ENCODE assay signal across 1 cellular context in genomic region chr2:213284105-213285090, GRCh38.
TF ChIP-seq lines count a peak whose summit lies in the region.

TSS of gene SPAG16 (plus strand) at chr2:213284464.

TF ChIP-seq in HEK293, 187 proteins besides CTCF, POLR2A, EP300 and RAD21 (continued from another document and continues in another):
- TF ChIP-seq, protein P1, sequence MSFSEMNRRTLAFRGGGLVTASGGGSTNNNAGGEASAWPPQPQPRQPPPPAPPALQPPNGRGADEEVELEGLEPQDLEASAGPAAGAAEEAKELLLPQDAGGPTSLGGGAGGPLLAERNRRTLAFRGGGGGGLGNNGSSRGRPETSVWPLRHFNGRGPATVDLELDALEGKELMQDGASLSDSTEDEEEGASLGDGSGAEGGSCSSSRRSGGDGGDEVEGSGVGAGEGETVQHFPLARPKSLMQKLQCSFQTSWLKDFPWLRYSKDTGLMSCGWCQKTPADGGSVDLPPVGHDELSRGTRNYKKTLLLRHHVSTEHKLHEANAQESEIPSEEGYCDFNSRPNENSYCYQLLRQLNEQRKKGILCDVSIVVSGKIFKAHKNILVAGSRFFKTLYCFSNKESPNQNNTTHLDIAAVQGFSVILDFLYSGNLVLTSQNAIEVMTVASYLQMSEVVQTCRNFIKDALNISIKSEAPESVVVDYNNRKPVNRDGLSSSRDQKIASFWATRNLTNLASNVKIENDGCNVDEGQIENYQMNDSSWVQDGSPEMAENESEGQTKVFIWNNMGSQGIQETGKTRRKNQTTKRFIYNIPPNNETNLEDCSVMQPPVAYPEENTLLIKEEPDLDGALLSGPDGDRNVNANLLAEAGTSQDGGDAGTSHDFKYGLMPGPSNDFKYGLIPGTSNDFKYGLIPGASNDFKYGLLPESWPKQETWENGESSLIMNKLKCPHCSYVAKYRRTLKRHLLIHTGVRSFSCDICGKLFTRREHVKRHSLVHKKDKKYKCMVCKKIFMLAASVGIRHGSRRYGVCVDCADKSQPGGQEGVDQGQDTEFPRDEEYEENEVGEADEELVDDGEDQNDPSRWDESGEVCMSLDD (tag by site-specific recombination; IDR thresholded peaks at IDR 0.05): no peak
- TF ChIP-seq SALL2 (tag by site-specific recombination; IDR thresholded peaks at IDR 0.05; ENCODE audit: borderline replicate concordance) (no peak), GLIS1 (tag by site-specific recombination; IDR thresholded peaks at IDR 0.05) (peak; percentile 79), ZNF2 (tag by site-specific recombination; IDR thresholded peaks at IDR 0.05) (no peak), ZNF23 (tag by site-specific recombination; IDR thresholded peaks at IDR 0.05; ENCODE audit: borderline replicate concordance) (no peak), ZNF266 (tag by site-specific recombination; IDR thresholded peaks at IDR 0.05; ENCODE audit: low read depth) (no peak), IKZF3 (tag by site-specific recombination; IDR thresholded peaks at IDR 0.05) (no peak), SP2 (tag by site-specific recombination; IDR thresholded peaks at IDR 0.05) (peak; percentile 67), ZNF837 (tag by site-specific recombination; IDR thresholded peaks at IDR 0.05) (no peak), ZNF404 (tag by site-specific recombination; IDR thresholded peaks at IDR 0.05) (no peak), OSR2 (tag by site-specific recombination; IDR thresholded peaks at IDR 0.05) (no peak), ZNF398 (tag by site-specific recombination; IDR thresholded peaks at IDR 0.05) (peak; percentile 18; the same call in 1 of the 2 replicates), ZNF335 (tag by site-specific recombination; conservative IDR thresholded peaks at IDR 0.05) (peak; percentile 94), MZF1 (tag by site-specific recombination; IDR thresholded peaks at IDR 0.05; ENCODE audit: borderline replicate concordance) (no peak), ZNF549 (tag by site-specific recombination; IDR thresholded peaks at IDR 0.05) (no peak), ZNF560 (tag by site-specific recombination; IDR thresholded peaks at IDR 0.05; ENCODE audit: borderline replicate concordance) (no peak), KLF8 (tag by site-specific recombination; IDR thresholded peaks at IDR 0.05) (peak; percentile 89), ZSCAN30 (tag by site-specific recombination; IDR thresholded peaks at IDR 0.05) (no peak; the same call in 1 of the 2 replicates), ZNF169 (tag by site-specific recombination; IDR thresholded peaks at IDR 0.05) (no peak), ZNF677 (tag by site-specific recombination; IDR thresholded peaks at IDR 0.05) (no peak), ZNF394 (tag by site-specific recombination; IDR thresholded peaks at IDR 0.05; ENCODE audit: borderline replicate concordance) (peak; percentile 31; the same call in 1 of the 2 replicates), SP7 (tag by site-specific recombination; IDR thresholded peaks at IDR 0.05) (peak; percentile 74), YY1 (tag by site-specific recombination; IDR thresholded peaks at IDR 0.05) (peak; percentile 66; the same call in 1 of the 2 replicates), BCL11A (tag by site-specific recombination; IDR thresholded peaks at IDR 0.05; ENCODE audit: low read depth) (no peak), ZBTB1 (tag by site-specific recombination; IDR thresholded peaks at IDR 0.05) (no peak), ZNF280D (tag by site-specific recombination; IDR thresholded peaks at IDR 0.05) (no peak), ZNF202 (tag by site-specific recombination; IDR thresholded peaks at IDR 0.05; ENCODE audit: borderline replicate concordance) (no peak), ZNF514 (tag by site-specific recombination; IDR thresholded peaks at IDR 0.05) (no peak), KLF17 (tag by site-specific recombination; IDR thresholded peaks at IDR 0.05) (peak; percentile 56), ZNF37A (tag by site-specific recombination; IDR thresholded peaks at IDR 0.05) (no peak), ZNF626 (tag by site-specific recombination; IDR thresholded peaks at IDR 0.05) (no peak)
- TF ChIP-seq, protein P2, sequence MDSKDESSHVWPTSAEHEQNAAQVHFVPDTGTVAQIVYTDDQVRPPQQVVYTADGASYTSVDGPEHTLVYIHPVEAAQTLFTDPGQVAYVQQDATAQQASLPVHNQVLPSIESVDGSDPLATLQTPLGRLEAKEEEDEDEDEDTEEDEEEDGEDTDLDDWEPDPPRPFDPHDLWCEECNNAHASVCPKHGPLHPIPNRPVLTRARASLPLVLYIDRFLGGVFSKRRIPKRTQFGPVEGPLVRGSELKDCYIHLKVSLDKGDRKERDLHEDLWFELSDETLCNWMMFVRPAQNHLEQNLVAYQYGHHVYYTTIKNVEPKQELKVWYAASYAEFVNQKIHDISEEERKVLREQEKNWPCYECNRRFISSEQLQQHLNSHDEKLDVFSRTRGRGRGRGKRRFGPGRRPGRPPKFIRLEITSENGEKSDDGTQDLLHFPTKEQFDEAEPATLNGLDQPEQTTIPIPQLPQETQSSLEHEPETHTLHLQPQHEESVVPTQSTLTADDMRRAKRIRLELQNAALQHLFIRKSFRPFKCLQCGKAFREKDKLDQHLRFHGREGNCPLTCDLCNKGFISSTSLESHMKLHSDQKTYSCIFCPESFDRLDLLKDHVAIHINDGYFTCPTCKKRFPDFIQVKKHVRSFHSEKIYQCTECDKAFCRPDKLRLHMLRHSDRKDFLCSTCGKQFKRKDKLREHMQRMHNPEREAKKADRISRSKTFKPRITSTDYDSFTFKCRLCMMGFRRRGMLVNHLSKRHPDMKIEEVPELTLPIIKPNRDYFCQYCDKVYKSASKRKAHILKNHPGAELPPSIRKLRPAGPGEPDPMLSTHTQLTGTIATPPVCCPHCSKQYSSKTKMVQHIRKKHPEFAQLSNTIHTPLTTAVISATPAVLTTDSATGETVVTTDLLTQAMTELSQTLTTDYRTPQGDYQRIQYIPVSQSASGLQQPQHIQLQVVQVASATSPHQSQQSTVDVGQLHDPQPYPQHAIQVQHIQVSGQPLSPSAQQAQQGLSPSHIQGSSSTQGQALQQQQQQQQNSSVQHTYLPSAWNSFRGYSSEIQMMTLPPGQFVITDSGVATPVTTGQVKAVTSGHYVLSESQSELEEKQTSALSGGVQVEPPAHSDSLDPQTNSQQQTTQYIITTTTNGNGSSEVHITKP (tag by site-specific recombination; IDR thresholded peaks at IDR 0.05): no peak
- TF ChIP-seq, protein P3, sequence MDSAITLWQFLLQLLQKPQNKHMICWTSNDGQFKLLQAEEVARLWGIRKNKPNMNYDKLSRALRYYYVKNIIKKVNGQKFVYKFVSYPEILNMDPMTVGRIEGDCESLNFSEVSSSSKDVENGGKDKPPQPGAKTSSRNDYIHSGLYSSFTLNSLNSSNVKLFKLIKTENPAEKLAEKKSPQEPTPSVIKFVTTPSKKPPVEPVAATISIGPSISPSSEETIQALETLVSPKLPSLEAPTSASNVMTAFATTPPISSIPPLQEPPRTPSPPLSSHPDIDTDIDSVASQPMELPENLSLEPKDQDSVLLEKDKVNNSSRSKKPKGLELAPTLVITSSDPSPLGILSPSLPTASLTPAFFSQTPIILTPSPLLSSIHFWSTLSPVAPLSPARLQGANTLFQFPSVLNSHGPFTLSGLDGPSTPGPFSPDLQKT (IDR thresholded peaks at IDR 0.05; ENCODE audit: borderline replicate concordance, low read depth, low read length): no peak
- TF ChIP-seq, protein P4, sequence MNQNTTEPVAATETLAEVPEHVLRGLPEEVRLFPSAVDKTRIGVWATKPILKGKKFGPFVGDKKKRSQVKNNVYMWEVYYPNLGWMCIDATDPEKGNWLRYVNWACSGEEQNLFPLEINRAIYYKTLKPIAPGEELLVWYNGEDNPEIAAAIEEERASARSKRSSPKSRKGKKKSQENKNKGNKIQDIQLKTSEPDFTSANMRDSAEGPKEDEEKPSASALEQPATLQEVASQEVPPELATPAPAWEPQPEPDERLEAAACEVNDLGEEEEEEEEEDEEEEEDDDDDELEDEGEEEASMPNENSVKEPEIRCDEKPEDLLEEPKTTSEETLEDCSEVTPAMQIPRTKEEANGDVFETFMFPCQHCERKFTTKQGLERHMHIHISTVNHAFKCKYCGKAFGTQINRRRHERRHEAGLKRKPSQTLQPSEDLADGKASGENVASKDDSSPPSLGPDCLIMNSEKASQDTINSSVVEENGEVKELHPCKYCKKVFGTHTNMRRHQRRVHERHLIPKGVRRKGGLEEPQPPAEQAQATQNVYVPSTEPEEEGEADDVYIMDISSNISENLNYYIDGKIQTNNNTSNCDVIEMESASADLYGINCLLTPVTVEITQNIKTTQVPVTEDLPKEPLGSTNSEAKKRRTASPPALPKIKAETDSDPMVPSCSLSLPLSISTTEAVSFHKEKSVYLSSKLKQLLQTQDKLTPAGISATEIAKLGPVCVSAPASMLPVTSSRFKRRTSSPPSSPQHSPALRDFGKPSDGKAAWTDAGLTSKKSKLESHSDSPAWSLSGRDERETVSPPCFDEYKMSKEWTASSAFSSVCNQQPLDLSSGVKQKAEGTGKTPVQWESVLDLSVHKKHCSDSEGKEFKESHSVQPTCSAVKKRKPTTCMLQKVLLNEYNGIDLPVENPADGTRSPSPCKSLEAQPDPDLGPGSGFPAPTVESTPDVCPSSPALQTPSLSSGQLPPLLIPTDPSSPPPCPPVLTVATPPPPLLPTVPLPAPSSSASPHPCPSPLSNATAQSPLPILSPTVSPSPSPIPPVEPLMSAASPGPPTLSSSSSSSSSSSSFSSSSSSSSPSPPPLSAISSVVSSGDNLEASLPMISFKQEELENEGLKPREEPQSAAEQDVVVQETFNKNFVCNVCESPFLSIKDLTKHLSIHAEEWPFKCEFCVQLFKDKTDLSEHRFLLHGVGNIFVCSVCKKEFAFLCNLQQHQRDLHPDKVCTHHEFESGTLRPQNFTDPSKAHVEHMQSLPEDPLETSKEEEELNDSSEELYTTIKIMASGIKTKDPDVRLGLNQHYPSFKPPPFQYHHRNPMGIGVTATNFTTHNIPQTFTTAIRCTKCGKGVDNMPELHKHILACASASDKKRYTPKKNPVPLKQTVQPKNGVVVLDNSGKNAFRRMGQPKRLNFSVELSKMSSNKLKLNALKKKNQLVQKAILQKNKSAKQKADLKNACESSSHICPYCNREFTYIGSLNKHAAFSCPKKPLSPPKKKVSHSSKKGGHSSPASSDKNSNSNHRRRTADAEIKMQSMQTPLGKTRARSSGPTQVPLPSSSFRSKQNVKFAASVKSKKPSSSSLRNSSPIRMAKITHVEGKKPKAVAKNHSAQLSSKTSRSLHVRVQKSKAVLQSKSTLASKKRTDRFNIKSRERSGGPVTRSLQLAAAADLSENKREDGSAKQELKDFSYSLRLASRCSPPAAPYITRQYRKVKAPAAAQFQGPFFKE (tag by site-specific recombination; IDR thresholded peaks at IDR 0.05; ENCODE audit: borderline replicate concordance): no peak
- TF ChIP-seq, protein P5, sequence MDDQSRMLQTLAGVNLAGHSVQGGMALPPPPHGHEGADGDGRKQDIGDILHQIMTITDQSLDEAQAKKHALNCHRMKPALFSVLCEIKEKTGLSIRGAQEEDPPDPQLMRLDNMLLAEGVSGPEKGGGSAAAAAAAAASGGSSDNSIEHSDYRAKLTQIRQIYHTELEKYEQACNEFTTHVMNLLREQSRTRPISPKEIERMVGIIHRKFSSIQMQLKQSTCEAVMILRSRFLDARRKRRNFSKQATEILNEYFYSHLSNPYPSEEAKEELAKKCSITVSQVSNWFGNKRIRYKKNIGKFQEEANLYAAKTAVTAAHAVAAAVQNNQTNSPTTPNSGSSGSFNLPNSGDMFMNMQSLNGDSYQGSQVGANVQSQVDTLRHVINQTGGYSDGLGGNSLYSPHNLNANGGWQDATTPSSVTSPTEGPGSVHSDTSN (CRISPR knock-in tag; IDR thresholded peaks at IDR 0.05): no peak
